ENCODE assay signal across 19 cellular contexts in the genomic region with DNA sequence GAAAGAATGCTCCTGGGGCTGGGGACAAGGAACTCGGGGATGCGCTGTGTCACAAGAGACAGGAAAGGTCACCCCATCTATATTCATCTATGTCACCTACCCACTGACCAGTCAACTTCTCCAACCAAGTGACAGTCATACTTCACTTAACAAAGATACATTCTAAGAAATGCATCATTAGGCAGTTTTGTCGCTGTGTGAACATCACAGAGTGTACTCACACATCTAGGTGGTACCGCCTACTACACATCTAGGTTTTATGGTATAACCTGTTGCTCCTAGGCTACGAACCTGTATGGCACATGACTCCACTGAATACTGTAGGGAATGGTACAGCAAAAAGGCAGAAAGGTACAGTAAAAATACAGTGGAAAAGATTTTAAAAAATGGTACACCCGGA. TPM values are rescaled to one million over a fixed set of nuclear protein-coding genes. Genes with fewer than 3 reads are reported as not detected.
A peak's percentile ranks its signal among the peaks of the same experiment; 100 is the strongest.
DNase-seq lines count a peak whose midpoint lies in the region; ATAC-seq and TF ChIP-seq lines count a peak whose summit lies in the region.
"Had no signal": no experiment of that assay in that cellular context is flagged by ENCODE, and none has a peak within 500 bp of the region (broad histone marks: within the 10 kb centered on the region; RNA-seq: fewer than 3 reads in every experiment).

No MANE protein-coding gene starts in this region.

- peaks cover 23% of the 10 kb centered on the region for H3K4me1 Mint-ChIP-seq in endothelial cell (ENCODE audit: unreplicated experiment)

- no peak overlapping the region for H2AK5ac ChIP-seq in neuronal stem cell (ENCODE audit: low read depth, low read length)

- H2BK120ac ChIP-seq in neuronal stem cell (ENCODE audit: low read depth, low read length), result no peak overlapping the region

- H3K27me3 Mint-ChIP-seq in endothelial cell (ENCODE audit: unreplicated experiment), result peaks cover 7% of the 10 kb centered on the region

- no peak overlapping the region for H2BK15ac ChIP-seq in neuronal stem cell (ENCODE audit: low read length)

- H2BK5ac ChIP-seq in neuronal stem cell (ENCODE audit: low read length), result no peak overlapping the region

- H3K14ac ChIP-seq in neuronal stem cell (ENCODE audit: low read length), result no peak overlapping the region

- H4K91ac ChIP-seq in neuronal stem cell (ENCODE audit: low read depth, low read length, poor library complexity), result no peak overlapping the region

- H3K9me3 ChIP-seq in adipocyte (ENCODE audit: control insufficient read depth, low read length) (no peaks in the 10 kb centered on the region), neuronal stem cell (replicated peaks in 1 of 2; ENCODE audit: control insufficient read depth in 2 of 2, insufficient read depth in 1 of 2, low read depth in 1 of 2, low read length in 2 of 2) (peaks cover 4 to 5% of the 10 kb centered on the region in 2 donors)

- peak overlapping the region; percentile 81 for H2AFZ ChIP-seq in neuronal stem cell (ENCODE audit: low read length)

- H2BK12ac ChIP-seq in neuronal stem cell (ENCODE audit: low read length), result no peak overlapping the region

- no peak overlapping the region for H3K4ac ChIP-seq in neuronal stem cell (ENCODE audit: low read length)

- H3K18ac ChIP-seq in neuronal stem cell (ENCODE audit: low read length), result no peak overlapping the region

- no CpG with 5 or more reads among the region's 6 CpGs for WGBS in neuronal stem cell (ENCODE audit: extremely low coverage in 2 of 2, insufficient read length in 2 of 2, insufficient replicate concordance in 1 of 2), 2 donors

- peaks cover 32% of the 10 kb centered on the region for H3K4me1 ChIP-seq in adipocyte (ENCODE audit: control insufficient read depth, insufficient read depth, low read length)
- H3K4me1 ChIP-seq in neuronal stem cell (ENCODE audit: control insufficient read depth in 2 of 2, insufficient read depth in 1 of 2, low read depth in 1 of 2, low read length in 2 of 2), result peaks cover 6 to 11% of the 10 kb centered on the region in 2 donors
- H3K4me1 ChIP-seq: BLaER1 had no signal

- H3K79me1 ChIP-seq in neuronal stem cell (ENCODE audit: low read depth, low read length), result no peaks in the 10 kb centered on the region

- TF ChIP-seq CTCF in endothelial cell (IDR thresholded peaks at IDR 0.05; ENCODE audit: unreplicated experiment), result no peak

- H4K8ac ChIP-seq in neuronal stem cell (ENCODE audit: low read depth, low read length), result no peak overlapping the region

- no peak for ATAC-seq in HG03095 (IDR thresholded peaks at IDR 0.05; ENCODE audit: unreplicated experiment)
- ATAC-seq: Right ventricle myocardium inferior had no signal

- H3K4me3 ChIP-seq in adipocyte (ENCODE audit: low read length) (peak overlapping the region; percentile 35), neuronal stem cell (ENCODE audit: low read length in 2 of 2) (no peak overlapping the region), H7 (ENCODE audit: insufficient read depth, low read depth, low read length) (no peak overlapping the region)
- H3K4me3 ChIP-seq: BLaER1 had no signal

- H3K9ac ChIP-seq in adipocyte (ENCODE audit: low read length) (peak overlapping the region; percentile 78), neuronal stem cell (ENCODE audit: low read depth, low read length, poor library complexity) (no peak overlapping the region)
- H3K9ac ChIP-seq: BLaER1 had no signal

- DNase-seq in adipocyte (ENCODE audit: low read depth) (no peak), endothelial cell (ENCODE audit: low spot score) (no peak), neuronal stem cell (ENCODE audit: low spot score) (no peak), NCI-H1694 treated with DMSO at 0.1 percent for 48 hours (lab: John Stamatoyannopoulos, UW) (no peak), GM03348 (ENCODE audit: low spot score) (no peak), H7 (no peak)
- DNase-seq: Calu3; CD4-positive, alpha-beta memory T cell; DMS153; Kasumi-1; NCI-H1417; NCI-H187; NCI-H446; NCI-H526; OCI-M1 had no signal

- H3K27ac ChIP-seq in neuronal stem cell (replicated peaks; ENCODE audit: low read length), result no peak overlapping the region
- H3K27ac ChIP-seq: BLaER1 had no signal

- H3K27ac Mint-ChIP-seq in endothelial cell (ENCODE audit: unreplicated experiment), result peak overlapping the region; percentile 65

- H3K4me3 Mint-ChIP-seq in endothelial cell (ENCODE audit: unreplicated experiment), result no peak overlapping the region

- no peaks in the 10 kb centered on the region for H3K27me3 ChIP-seq in adipocyte (replicated peaks; ENCODE audit: control insufficient read depth, insufficient read depth, low read length)
- H3K27me3 ChIP-seq in neuronal stem cell (ENCODE audit: control insufficient read depth in 3 of 3, insufficient read depth in 3 of 3, low read depth in 1 of 3, low read length in 3 of 3), result peaks cover 3 to 20% (median 16%) of the 10 kb centered on the region in 3 experiments
- H3K27me3 ChIP-seq in H7 (ENCODE audit: control insufficient read depth, insufficient read depth, low read length), result peaks cover 31% of the 10 kb centered on the region

- H3K36me3 ChIP-seq in adipocyte (ENCODE audit: control insufficient read depth, insufficient read depth, low read length, severe bottlenecking), result no peaks in the 10 kb centered on the region
- H3K36me3 ChIP-seq in neuronal stem cell (replicated peaks in 1 of 2; ENCODE audit: control insufficient read depth in 2 of 2, insufficient read depth in 2 of 2, low read length in 2 of 2), result no peaks in the 10 kb centered on the region
- no peaks in the 10 kb centered on the region for H3K36me3 ChIP-seq in H7 (replicated peaks; ENCODE audit: control insufficient read depth, insufficient read depth, low read length)
- H3K36me3 ChIP-seq: BLaER1 had no signal

- H3K36me3 Mint-ChIP-seq in endothelial cell (ENCODE audit: low read depth, unreplicated experiment), result peaks cover 3% of the 10 kb centered on the region

- H3K9me3 Mint-ChIP-seq in endothelial cell (ENCODE audit: unreplicated experiment), result no peaks in the 10 kb centered on the region

- no peak overlapping the region for H3K23ac ChIP-seq in neuronal stem cell (ENCODE audit: low read depth, low read length, poor library complexity)

- H3K4me2 ChIP-seq in neuronal stem cell (ENCODE audit: insufficient read depth, low read length, poor library complexity, severe bottlenecking), result no peak overlapping the region
- H3K4me2 ChIP-seq: BLaER1 had no signal

RNA-seq across cellular contexts. Expression of a gene that starts 3.8 kb away (rescaled TPM):
- 9.0 TPM for total RNA-seq in endothelial cell (ENCODE audit: unreplicated experiment)
- 0.52 TPM for polyA plus RNA-seq in neuronal stem cell (2013, experiment 1 of 2)
- 0.62 TPM for polyA plus RNA-seq in neuronal stem cell (2013, experiment 2 of 2)
- 0.11 and 0.66 TPM in 2 replicates for total RNA-seq in H7 (2014; rRNA removed; shearing (Covaris generic))
- total RNA-seq: Calu3, G401 had no signal
